6 cellular contexts compared by ENCODE assay signal in the genomic region with DNA sequence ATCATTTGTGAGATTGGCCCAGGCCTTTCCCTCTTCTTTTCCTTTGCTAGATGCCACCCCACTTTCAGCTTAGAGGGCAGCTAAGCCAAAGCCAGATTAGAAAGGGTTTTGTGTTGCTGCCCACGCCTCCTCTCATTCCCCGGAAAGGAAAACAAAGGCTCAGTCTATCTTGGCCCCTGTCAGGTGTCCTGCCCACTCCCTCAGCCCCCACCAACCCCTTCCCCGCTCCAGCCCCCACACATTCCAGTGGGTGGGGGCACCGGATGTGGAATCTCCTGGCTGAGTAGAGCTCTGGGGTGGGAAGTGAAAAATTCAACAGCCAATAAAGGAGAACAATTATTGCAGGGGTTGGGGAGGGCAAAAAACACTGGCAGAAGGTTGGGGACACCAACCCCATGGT. TPM values are rescaled to one million over a fixed set of nuclear protein-coding genes. Genes with fewer than 3 reads are reported as not detected.
DNase-seq lines count a peak whose midpoint lies in the region; ATAC-seq, FAIRE-seq and TF ChIP-seq lines count a peak whose summit lies in the region.

No MANE protein-coding gene starts in this region.

- no peak overlapping the region for H3K9ac ChIP-seq in HCT116 (ENCODE audit: low read length)
- H3K9ac ChIP-seq in GM12878 (ENCODE audit: control insufficient read depth, insufficient read depth, low read length): peak overlapping the region; percentile 92; the same call in 1 of the 2 replicates

- no peak overlapping the region for H3K27ac ChIP-seq in HCT116 (ENCODE audit: low read depth, low read length)
- H3K27ac ChIP-seq in GM12878 (ENCODE audit: control insufficient read depth, insufficient read depth): peak overlapping the region; percentile 95

- H3K27me3 Mint-ChIP-seq in neural crest cell (ENCODE audit: low read depth): peaks cover 17% of the 10 kb centered on the region

- POLR2A ChIA-PET in HCT116 (lab: Charles Lee): no interaction called here
- POLR2A ChIA-PET in GM12878 (lab: Charles Lee): interaction anchor here (0.7 to 3.5 kb wide), 7 partner anchors 11 to 504 kb away, joined by 3 to 39 read pairs (median 4); partner anchors contain the start of genes CD63 and RNF41

- H3K9me3 Mint-ChIP-seq in neural crest cell: no peaks in the 10 kb centered on the region

- TF ChIP-seq RAD21 in HCT116 (IDR thresholded peaks at IDR 0.05; ENCODE audit: low read depth) (no peak), GM12878 (IDR thresholded peaks at IDR 0.05; ENCODE audit: insufficient read depth, low read depth, low read length) (no peak)

- peaks cover 41% of the 10 kb centered on the region for H3K4me1 Mint-ChIP-seq in neural crest cell

- RAD21 ChIA-PET in HCT116 (lab: Charles Lee; ENCODE audit: low non-redundant PET in 1 of 2, low total read pairs in 2 of 2, uncharacterized antibody in 2 of 2, unreplicated experiment in 2 of 2) (no interaction called here), GM12878 (lab: Charles Lee; ENCODE audit: unreplicated experiment) (interaction anchor here (1.6 to 11.0 kb wide), 4 partner anchors 12 to 72 kb away, joined by 3 to 113 read pairs (median 11); partner anchors contain the start of gene CD63)

- H3K27ac Mint-ChIP-seq in neural crest cell (ENCODE audit: unreplicated experiment): peak overlapping the region; percentile 92

- no peaks in the 10 kb centered on the region for H3K9me2 ChIP-seq in HCT116 (ENCODE audit: insufficient read depth)

- TF ChIP-seq CTCF in HCT116 (IDR thresholded peaks at IDR 0.05 in 2 of 3, conservative IDR thresholded peaks at IDR 0.05 in 1 of 3; ENCODE audit: borderline replicate concordance in 1 of 3, insufficient read depth in 1 of 3, low read depth in 2 of 3, low read length in 2 of 3): no peak
- no peak for TF ChIP-seq CTCF in GM12878 (IDR thresholded peaks at IDR 0.05 in 2 of 3, conservative IDR thresholded peaks at IDR 0.05 in 1 of 3; ENCODE audit: control insufficient read depth in 2 of 3, extremely low read depth in 1 of 3, insufficient read depth in 1 of 3, low read depth in 3 of 3, low read length in 3 of 3)
- TF ChIP-seq CTCF in neural crest cell (conservative IDR thresholded peaks at IDR 0.05): no peak

- H2AFZ ChIP-seq in HCT116 (ENCODE audit: low read depth, low read length, poor library complexity, severe bottlenecking) (no peak overlapping the region), GM12878 (ENCODE audit: control insufficient read depth, low read depth, low read length) (no peak overlapping the region)

- H3K4me2 ChIP-seq in HCT116 (ENCODE audit: low read length): peak overlapping the region; percentile 93
- peak overlapping the region; percentile 100 for H3K4me2 ChIP-seq in GM12878 (ENCODE audit: control insufficient read depth, insufficient read depth)

- H3K4me1 ChIP-seq in HCT116 (ENCODE audit: control insufficient read depth in 1 of 2, insufficient read depth in 2 of 2, low read length in 2 of 2): peaks cover 33 to 58% of the 10 kb centered on the region in 2 experiments
- H3K4me1 ChIP-seq in GM12878 (ENCODE audit: control insufficient read depth, insufficient read depth, low read length): peaks cover 25% of the 10 kb centered on the region

- H3K27me3 ChIP-seq in HCT116 (ENCODE audit: insufficient read depth, low read length) (no peaks in the 10 kb centered on the region), GM12878 (replicated peaks in 1 of 2; ENCODE audit: control insufficient read depth in 2 of 2, insufficient read depth in 2 of 2, low read length in 1 of 2) (no peaks in the 10 kb centered on the region)

- intact Hi-C loops in HCT116 (cut with micrococcal nuclease): no loop called here
- intact Hi-C loops in GM12878 (cut with micrococcal nuclease; ENCODE audit: unreplicated experiment): no loop called here

- H4K20me1 ChIP-seq in HCT116 (ENCODE audit: insufficient read depth): no peaks in the 10 kb centered on the region
- no peaks in the 10 kb centered on the region for H4K20me1 ChIP-seq in GM12878 (ENCODE audit: control insufficient read depth, insufficient read depth)

- DNase-seq in HCT116 (ENCODE audit: low read depth, low spot score) (no peak), GM12878 (ENCODE audit: low read depth, low spot score) (no peak), neural crest cell (ENCODE audit: low read depth, low spot score) (no peak), HUDEP-2 (lab: John Stamatoyannopoulos, UW; ENCODE audit: unreplicated experiment in 76 of 76) (no peak), C1 segment of cervical spinal cord (lab: John Stamatoyannopoulos, UW) (no peak)

- SMC1A ChIA-PET in GM12878 (lab: Charles Lee; ENCODE audit: uncharacterized antibody, unreplicated experiment): interaction anchor here (0.8 to 4.0 kb wide), 7 partner anchors 12 to 100 kb away, joined by 3 to 29 read pairs (median 10); partner anchors contain the start of genes CD63, ORMDL2 and SARNP

- H3K9me3 ChIP-seq in HCT116 (ENCODE audit: control insufficient read depth in 1 of 2, insufficient read depth in 1 of 2, low read depth in 1 of 2, low read length in 2 of 2): no peaks in the 10 kb centered on the region
- H3K9me3 ChIP-seq in GM12878 (replicated peaks; ENCODE audit: control insufficient read depth, insufficient read depth, low read length): no peaks in the 10 kb centered on the region

- H3K36me3 ChIP-seq in HCT116 (ENCODE audit: control insufficient read depth in 1 of 2, insufficient read depth in 2 of 2, low read length in 2 of 2) (0 out of 4 replicates have a peak, but pooled peaks cover 0 to 2% of the 10 kb centered on the region in 2 experiments), GM12878 (ENCODE audit: control insufficient read depth in 2 of 2, insufficient read depth in 2 of 2, low read length in 1 of 2) (peaks cover 0 to 2% of the 10 kb centered on the region in 2 experiments; a peak in 1 of 4 replicates)

- ATAC-seq in HCT116 (no peak), GM12878 (no peak)
- ATAC-seq in activated CD4-positive, CD25-positive, alpha-beta regulatory T cell treated with anti-CD3 and anti-CD28 coated beads, Interleukin-2, amount 50 U/mL, for 24 hours: no peak

- no peak overlapping the region for H3K4me3 ChIP-seq in HCT116 (replicated peaks in 1 of 2; ENCODE audit: low read depth in 1 of 2, low read length in 2 of 2)
- H3K4me3 ChIP-seq in GM12878: peak overlapping the region; percentile 81

- in situ Hi-C loops in GM12878 (cut with MboI): no loop called here

- no peak for TF ChIP-seq POLR2A in HCT116 (IDR thresholded peaks at IDR 0.05; ENCODE audit: borderline replicate concordance, extremely low read depth, insufficient read depth, insufficient read length)
- TF ChIP-seq POLR2A in GM12878 (IDR thresholded peaks at IDR 0.05; ENCODE audit: low read depth, low read length): no peak

- 59% methylated on average over 4 of the region's 4 CpGs for WGBS in GM12878 (ENCODE audit: insufficient coverage, insufficient replicate concordance, low lambda C conversion rate, missing lambda C conversion rate)

- no peaks in the 10 kb centered on the region for H3K36me3 Mint-ChIP-seq in neural crest cell (ENCODE audit: low read depth)

- CTCF ChIA-PET in HCT116 (lab: Charles Lee): interaction anchor here (0.9 to 3.4 kb wide), 2 partner anchors 20 to 334 kb away, joined by 3 to 35 read pairs; no protein-coding TSS in a partner anchor
- CTCF ChIA-PET in GM12878 (lab: Yijun Ruan, JAX): interaction anchor here (0.5 to 11.4 kb wide), 7 partner anchors 12 to 112 kb away, joined by 3 to 205 read pairs (median 10); partner anchors contain the start of gene CD63

- FAIRE-seq in GM12878 (lab: Jason Lieb, UNC): no peak

- TF ChIP-seq EP300 in GM12878 (IDR thresholded peaks at IDR 0.05; ENCODE audit: borderline replicate concordance in 1 of 2, control insufficient read depth in 1 of 2, low read depth in 2 of 2, low read length in 2 of 2): no peak

- H3K79me2 ChIP-seq in HCT116 (ENCODE audit: insufficient read depth, low read length): peaks cover 14% of the 10 kb centered on the region
- peaks cover 13% of the 10 kb centered on the region for H3K79me2 ChIP-seq in GM12878 (ENCODE audit: control insufficient read depth, insufficient read depth, low read length)

- BruUV-seq in HCT116 (replicated peaks; lab: Mats Ljungman, UMichigan) (no TSS peak), GM12878 (replicated peaks; lab: Mats Ljungman, UMichigan) (no TSS peak)

- peak overlapping the region; percentile 94 for H3K4me3 Mint-ChIP-seq in neural crest cell

RNA-seq across cellular contexts. Expression of gene RDH5, which starts 2.2 kb away (rescaled TPM):
- total RNA-seq in HCT116 (2021; ENCODE audit: unreplicated experiment): 6.2 TPM
- polyA plus RNA-seq in HCT116 (2012): 3.2 and 3.3 TPM in 2 replicates
- total RNA-seq in GM12878 (2013; cell fraction: nucleolus; rRNA removed): 24.9 and 25.4 TPM in 2 replicates
- total RNA-seq in GM12878 (2014; rRNA removed): 6.4 and 8.2 TPM in 2 replicates
- 5.7 and 6.7 TPM in 2 replicates for total RNA-seq in GM12878 (2014; rRNA removed; fragmentation: Illumina TruSeq; extraction: Trizol)
- 5.8 and 8.4 TPM in 2 replicates for total RNA-seq in GM12878 (2021)
- 2.2 TPM for polyA plus RNA-seq in GM12878 (2011; ENCODE audit: low read depth)
- polyA plus RNA-seq in GM12878 (2011; rRNA removed): 7.0 and 7.8 TPM in 2 replicates
- polyA plus RNA-seq in GM12878 (2011; cell fraction: cytosol; rRNA removed): 7.5 and 10.6 TPM in 2 replicates
- 22.2 and 32.5 TPM in 2 replicates for polyA plus RNA-seq in GM12878 (2011; cell fraction: nucleus; rRNA removed)
- 4.6 and 5.0 TPM in 2 replicates for polyA plus RNA-seq in GM12878 (2012)
- 5.5 and 7.6 TPM in 2 replicates for polyA plus RNA-seq in GM12878 (2014; fragmentation: Illumina TruSeq; extraction: Trizol)
- 1 to 10 TPM; 2.6 to 3.1 TPM for polyA plus RNA-seq in GM12878 (2014; fragmentation: Nextera tagmentation; extraction: Ambion mirVana)
- polyA plus RNA-seq in GM12878 (2014; rRNA removed): 11.6 and 11.9 TPM in 2 replicates
- polyA plus RNA-seq in GM12878 (2016; fragmentation: Nextera tagmentation; extraction: Ambion mirVana): 1 to 10 TPM; 5.8 to 7.1 TPM
- polyA minus RNA-seq in GM12878 (2011; rRNA and poly(A)+ RNA removed): 6.7 and 7.7 TPM in 2 replicates
- polyA minus RNA-seq in GM12878 (2011; cell fraction: cytosol; rRNA and poly(A)+ RNA removed): 2.1 TPM in 1 of 2 replicates, not detected in the other
- 6.3 and 15.9 TPM in 2 replicates for polyA minus RNA-seq in GM12878 (2011; cell fraction: nucleus; rRNA and poly(A)+ RNA removed)
- total RNA-seq in neural crest cell: 10.4 and 14.2 TPM in 2 replicates

RNA-seq across cellular contexts. Expression of gene BLOC1S1, which starts 2.2 kb away (rescaled TPM):
- total RNA-seq in HCT116 (2021; ENCODE audit: unreplicated experiment) (85.5 TPM), GM12878 (2014; rRNA removed) (134 and 144 TPM in 2 replicates), GM12878 (2014; rRNA removed; fragmentation: Illumina TruSeq; extraction: Trizol) (126 and 128 TPM in 2 replicates), GM12878 (2021) (131 and 141 TPM in 2 replicates), neural crest cell (105 and 111 TPM in 2 replicates)
- 137 and 151 TPM in 2 replicates for polyA plus RNA-seq in HCT116 (2012)
- 25.1 and 33.4 TPM in 2 replicates for total RNA-seq in GM12878 (2013; cell fraction: nucleolus; rRNA removed)
- 91.5 TPM for polyA plus RNA-seq in GM12878 (2011; ENCODE audit: low read depth)
- polyA plus RNA-seq in GM12878 (2011; rRNA removed) (102 and 156 TPM in 2 replicates), GM12878 (2014; fragmentation: Illumina TruSeq; extraction: Trizol) (86.6 and 141 TPM in 2 replicates), GM12878 (2014; fragmentation: Nextera tagmentation; extraction: Ambion mirVana) (100 to 1,000 TPM; 264 to 285 TPM), GM12878 (2014; rRNA removed) (176 and 185 TPM in 2 replicates), GM12878 (2016; fragmentation: Nextera tagmentation; extraction: Ambion mirVana) (100 to 1,000 TPM; 218 to 228 TPM)
- polyA plus RNA-seq in GM12878 (2011; cell fraction: cytosol; rRNA removed): 248 and 288 TPM in 2 replicates
- 100 and 116 TPM in 2 replicates for polyA plus RNA-seq in GM12878 (2011; cell fraction: nucleus; rRNA removed)
- 142 and 151 TPM in 2 replicates for polyA plus RNA-seq in GM12878 (2012)
- polyA minus RNA-seq in GM12878 (2011; rRNA and poly(A)+ RNA removed): 65.8 and 84.2 TPM in 2 replicates
- polyA minus RNA-seq in GM12878 (2011; cell fraction: cytosol; rRNA and poly(A)+ RNA removed): 16.3 and 21.6 TPM in 2 replicates
- 15.2 and 19.2 TPM in 2 replicates for polyA minus RNA-seq in GM12878 (2011; cell fraction: nucleus; rRNA and poly(A)+ RNA removed)

RNA-seq across cellular contexts. Expression of gene ITGA7, which starts 10.3 kb away (rescaled TPM):
- total RNA-seq in HCT116 (2021; ENCODE audit: unreplicated experiment): 17.8 TPM
- polyA plus RNA-seq in HCT116 (2012): 14.7 and 15.0 TPM in 2 replicates
- total RNA-seq in GM12878 (2013; cell fraction: nucleolus; rRNA removed): 18.5 and 21.9 TPM in 2 replicates
- total RNA-seq in GM12878 (2014; rRNA removed): 2.5 and 2.6 TPM in 2 replicates
- total RNA-seq in GM12878 (2014; rRNA removed; fragmentation: Illumina TruSeq; extraction: Trizol): 0.69 and 1.0 TPM in 2 replicates
- 2.8 and 3.8 TPM in 2 replicates for total RNA-seq in GM12878 (2021)
- polyA plus RNA-seq in GM12878 (2011; ENCODE audit: low read depth): 1.5 TPM
- polyA plus RNA-seq in GM12878 (2011; rRNA removed): 3.4 and 5.1 TPM in 2 replicates
- 2.2 and 3.6 TPM in 2 replicates for polyA plus RNA-seq in GM12878 (2011; cell fraction: cytosol; rRNA removed)
- polyA plus RNA-seq in GM12878 (2011; cell fraction: nucleus; rRNA removed): 83.9 and 96.1 TPM in 2 replicates
- polyA plus RNA-seq in GM12878 (2012): 4.8 and 5.6 TPM in 2 replicates
- polyA plus RNA-seq in GM12878 (2014; fragmentation: Illumina TruSeq; extraction: Trizol): 1.4 TPM in 1 of 2 replicates, not detected in the other
- under 1 TPM; 0.18 to 0.39 TPM for polyA plus RNA-seq in GM12878 (2014; fragmentation: Nextera tagmentation; extraction: Ambion mirVana)
- 2.6 and 4.4 TPM in 2 replicates for polyA plus RNA-seq in GM12878 (2014; rRNA removed)
- 1 to 10 TPM; 1.4 to 1.6 TPM for polyA plus RNA-seq in GM12878 (2016; fragmentation: Nextera tagmentation; extraction: Ambion mirVana)
- polyA minus RNA-seq in GM12878 (2011; rRNA and poly(A)+ RNA removed): 2.9 and 4.3 TPM in 2 replicates
- 0.80 and 1.4 TPM in 2 replicates for polyA minus RNA-seq in GM12878 (2011; cell fraction: cytosol; rRNA and poly(A)+ RNA removed)
- polyA minus RNA-seq in GM12878 (2011; cell fraction: nucleus; rRNA and poly(A)+ RNA removed): 9.2 and 9.6 TPM in 2 replicates
- total RNA-seq in neural crest cell: 57.9 and 63.7 TPM in 2 replicates

RNA-seq across cellular contexts. Expression of gene CD63, which starts 10.8 kb away (rescaled TPM):
- total RNA-seq in HCT116 (2021; ENCODE audit: unreplicated experiment) (355 TPM), GM12878 (2014; rRNA removed) (147 and 163 TPM in 2 replicates), GM12878 (2014; rRNA removed; fragmentation: Illumina TruSeq; extraction: Trizol) (165 and 171 TPM in 2 replicates), GM12878 (2021) (171 and 173 TPM in 2 replicates), neural crest cell (535 and 560 TPM in 2 replicates)
- 349 and 393 TPM in 2 replicates for polyA plus RNA-seq in HCT116 (2012)
- 44.4 and 46.9 TPM in 2 replicates for total RNA-seq in GM12878 (2013; cell fraction: nucleolus; rRNA removed)
- polyA plus RNA-seq in GM12878 (2011; ENCODE audit: low read depth): 176 TPM
- polyA plus RNA-seq in GM12878 (2011; rRNA removed) (157 and 182 TPM in 2 replicates), GM12878 (2014; fragmentation: Illumina TruSeq; extraction: Trizol) (142 and 156 TPM in 2 replicates), GM12878 (2014; fragmentation: Nextera tagmentation; extraction: Ambion mirVana) (100 to 1,000 TPM; 194 to 220 TPM), GM12878 (2014; rRNA removed) (166 and 193 TPM in 2 replicates), GM12878 (2016; fragmentation: Nextera tagmentation; extraction: Ambion mirVana) (100 to 1,000 TPM; 200 to 209 TPM)
- polyA plus RNA-seq in GM12878 (2011; cell fraction: cytosol; rRNA removed): 168 and 246 TPM in 2 replicates
- 88.0 and 94.4 TPM in 2 replicates for polyA plus RNA-seq in GM12878 (2011; cell fraction: nucleus; rRNA removed)
- polyA plus RNA-seq in GM12878 (2012): 150 and 169 TPM in 2 replicates
- 98.9 and 117 TPM in 2 replicates for polyA minus RNA-seq in GM12878 (2011; rRNA and poly(A)+ RNA removed)
- 27.9 and 34.6 TPM in 2 replicates for polyA minus RNA-seq in GM12878 (2011; cell fraction: cytosol; rRNA and poly(A)+ RNA removed)
- polyA minus RNA-seq in GM12878 (2011; cell fraction: nucleus; rRNA and poly(A)+ RNA removed): 12.7 and 25.9 TPM in 2 replicates

RNA-seq across cellular contexts. Expression of gene GDF11, which starts 24.9 kb away (rescaled TPM):
- total RNA-seq in HCT116 (2021; ENCODE audit: unreplicated experiment) (5.3 TPM), GM12878 (2014; rRNA removed) (3.1 and 5.2 TPM in 2 replicates), GM12878 (2014; rRNA removed; fragmentation: Illumina TruSeq; extraction: Trizol) (3.4 and 3.9 TPM in 2 replicates), GM12878 (2021) (15.2 and 15.4 TPM in 2 replicates), neural crest cell (66.6 and 67.0 TPM in 2 replicates)
- 5.1 and 6.5 TPM in 2 replicates for polyA plus RNA-seq in HCT116 (2012)
- total RNA-seq in GM12878 (2013; cell fraction: nucleolus; rRNA removed): 7.2 and 7.6 TPM in 2 replicates
- 3.0 TPM for polyA plus RNA-seq in GM12878 (2011; ENCODE audit: low read depth)
- polyA plus RNA-seq in GM12878 (2011; rRNA removed) (3.7 and 5.8 TPM in 2 replicates), GM12878 (2014; fragmentation: Illumina TruSeq; extraction: Trizol) (5.7 and 6.7 TPM in 2 replicates), GM12878 (2014; fragmentation: Nextera tagmentation; extraction: Ambion mirVana) (1 to 10 TPM; 1.5 to 1.6 TPM), GM12878 (2014; rRNA removed) (9.9 and 13.0 TPM in 2 replicates), GM12878 (2016; fragmentation: Nextera tagmentation; extraction: Ambion mirVana) (under 1 TPM; 0.83 to 0.87 TPM)
- polyA plus RNA-seq in GM12878 (2011; cell fraction: cytosol; rRNA removed): 6.5 and 8.8 TPM in 2 replicates
- 8.5 and 9.2 TPM in 2 replicates for polyA plus RNA-seq in GM12878 (2011; cell fraction: nucleus; rRNA removed)
- polyA plus RNA-seq in GM12878 (2012): 7.4 TPM in 2 replicates
- 4.9 and 8.8 TPM in 2 replicates for polyA minus RNA-seq in GM12878 (2011; rRNA and poly(A)+ RNA removed)
- 3.1 and 5.5 TPM in 2 replicates for polyA minus RNA-seq in GM12878 (2011; cell fraction: cytosol; rRNA and poly(A)+ RNA removed)
- polyA minus RNA-seq in GM12878 (2011; cell fraction: nucleus; rRNA and poly(A)+ RNA removed): 2.9 and 4.8 TPM in 2 replicates
